Comparison of ENCODE assay signal across 1 cellular context in the genomic region with DNA sequence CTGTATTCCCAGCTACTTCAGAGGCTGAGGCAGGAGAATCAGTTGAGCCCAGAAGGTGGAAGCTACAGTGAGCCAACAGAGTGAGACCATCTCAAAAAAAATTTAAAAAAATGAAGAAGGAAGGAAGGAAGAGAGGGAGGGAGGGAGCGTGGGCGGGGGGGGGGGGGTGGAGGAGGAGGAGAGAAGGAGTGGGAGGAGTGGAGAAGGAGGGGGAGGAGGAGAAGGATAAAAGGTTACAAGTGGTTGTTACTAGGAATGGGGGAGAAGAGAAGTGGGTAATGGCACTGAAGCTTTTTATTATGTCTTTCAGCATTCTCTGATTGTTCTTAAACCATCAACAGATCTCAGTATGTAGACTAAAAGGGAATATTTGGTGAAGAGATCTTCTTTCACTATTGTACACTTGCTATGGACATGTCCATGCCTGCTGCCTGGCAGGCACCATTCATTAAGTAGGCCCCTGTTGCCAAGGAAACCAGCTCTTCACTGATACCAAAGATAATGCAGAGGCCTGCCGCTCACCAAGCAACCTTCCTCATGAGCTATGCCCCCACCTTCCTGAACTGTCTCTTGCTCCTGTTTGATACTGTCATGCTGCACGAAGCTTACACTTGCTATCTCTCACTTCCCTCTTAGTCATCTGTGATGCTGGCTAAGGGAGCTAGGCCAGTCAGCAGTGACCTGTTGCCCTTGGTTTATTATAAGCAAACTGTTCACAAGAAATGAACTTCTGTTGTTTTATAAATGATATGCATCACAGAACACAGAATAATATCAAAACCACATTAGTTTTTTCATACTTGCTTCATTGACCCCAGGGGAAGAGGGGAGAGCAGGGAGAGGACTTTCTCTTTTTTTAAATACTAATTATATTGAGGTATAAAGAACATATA.
A peak's percentile ranks its signal among the peaks of the same experiment; 100 is the strongest.
TF ChIP-seq lines count a peak whose summit lies in the region.

No MANE protein-coding gene starts in this region.

TF ChIP-seq in HEK293, 187 proteins besides CTCF, POLR2A, EP300 and RAD21 (continued from another document):
- no peak for TF ChIP-seq ZNF416 (tag by site-specific recombination; IDR thresholded peaks at IDR 0.05)
- TF ChIP-seq YY1 (tag by site-specific recombination; IDR thresholded peaks at IDR 0.05): no peak
- TF ChIP-seq ZNF548 (tag by site-specific recombination; IDR thresholded peaks at IDR 0.05): no peak
- TF ChIP-seq ZNF37A (tag by site-specific recombination; IDR thresholded peaks at IDR 0.05): no peak
- TF ChIP-seq ZBTB1 (tag by site-specific recombination; IDR thresholded peaks at IDR 0.05): no peak
- TF ChIP-seq ZNF596 (tag by site-specific recombination; IDR thresholded peaks at IDR 0.05): no peak
- TF ChIP-seq ZNF248 (tag by site-specific recombination; IDR thresholded peaks at IDR 0.05): no peak
- TF ChIP-seq ZBTB7A (tag by site-specific recombination; IDR thresholded peaks at IDR 0.05; ENCODE audit: low read depth): no peak
- TF ChIP-seq ZNF830 (tag by site-specific recombination; IDR thresholded peaks at IDR 0.05; ENCODE audit: low read depth): no peak
- TF ChIP-seq ZNF391 (tag by site-specific recombination; IDR thresholded peaks at IDR 0.05; ENCODE audit: borderline replicate concordance, low read depth): no peak
- TF ChIP-seq ZNF600 (tag by site-specific recombination; IDR thresholded peaks at IDR 0.05): 0 out of 2 replicates have a peak, but pooled peaks have one; percentile 12
- no peak for TF ChIP-seq ZNF558 (tag by site-specific recombination; IDR thresholded peaks at IDR 0.05)
- TF ChIP-seq ZNF140 (tag by site-specific recombination; IDR thresholded peaks at IDR 0.05): no peak
- no peak for TF ChIP-seq GLIS1 (tag by site-specific recombination; IDR thresholded peaks at IDR 0.05)
- TF ChIP-seq ZNF76 (tag by site-specific recombination; IDR thresholded peaks at IDR 0.05; ENCODE audit: borderline replicate concordance, low read depth): no peak
- TF ChIP-seq SP7 (tag by site-specific recombination; IDR thresholded peaks at IDR 0.05): peak; percentile 35; the same call in 1 of the 2 replicates
- TF ChIP-seq, protein P1, sequence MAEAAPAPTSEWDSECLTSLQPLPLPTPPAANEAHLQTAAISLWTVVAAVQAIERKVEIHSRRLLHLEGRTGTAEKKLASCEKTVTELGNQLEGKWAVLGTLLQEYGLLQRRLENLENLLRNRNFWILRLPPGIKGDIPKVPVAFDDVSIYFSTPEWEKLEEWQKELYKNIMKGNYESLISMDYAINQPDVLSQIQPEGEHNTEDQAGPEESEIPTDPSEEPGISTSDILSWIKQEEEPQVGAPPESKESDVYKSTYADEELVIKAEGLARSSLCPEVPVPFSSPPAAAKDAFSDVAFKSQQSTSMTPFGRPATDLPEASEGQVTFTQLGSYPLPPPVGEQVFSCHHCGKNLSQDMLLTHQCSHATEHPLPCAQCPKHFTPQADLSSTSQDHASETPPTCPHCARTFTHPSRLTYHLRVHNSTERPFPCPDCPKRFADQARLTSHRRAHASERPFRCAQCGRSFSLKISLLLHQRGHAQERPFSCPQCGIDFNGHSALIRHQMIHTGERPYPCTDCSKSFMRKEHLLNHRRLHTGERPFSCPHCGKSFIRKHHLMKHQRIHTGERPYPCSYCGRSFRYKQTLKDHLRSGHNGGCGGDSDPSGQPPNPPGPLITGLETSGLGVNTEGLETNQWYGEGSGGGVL (tag by site-specific recombination; IDR thresholded peaks at IDR 0.05): no peak; the same call in 1 of the 2 replicates
- TF ChIP-seq ZNF677 (tag by site-specific recombination; IDR thresholded peaks at IDR 0.05): no peak
- TF ChIP-seq, protein P2, sequence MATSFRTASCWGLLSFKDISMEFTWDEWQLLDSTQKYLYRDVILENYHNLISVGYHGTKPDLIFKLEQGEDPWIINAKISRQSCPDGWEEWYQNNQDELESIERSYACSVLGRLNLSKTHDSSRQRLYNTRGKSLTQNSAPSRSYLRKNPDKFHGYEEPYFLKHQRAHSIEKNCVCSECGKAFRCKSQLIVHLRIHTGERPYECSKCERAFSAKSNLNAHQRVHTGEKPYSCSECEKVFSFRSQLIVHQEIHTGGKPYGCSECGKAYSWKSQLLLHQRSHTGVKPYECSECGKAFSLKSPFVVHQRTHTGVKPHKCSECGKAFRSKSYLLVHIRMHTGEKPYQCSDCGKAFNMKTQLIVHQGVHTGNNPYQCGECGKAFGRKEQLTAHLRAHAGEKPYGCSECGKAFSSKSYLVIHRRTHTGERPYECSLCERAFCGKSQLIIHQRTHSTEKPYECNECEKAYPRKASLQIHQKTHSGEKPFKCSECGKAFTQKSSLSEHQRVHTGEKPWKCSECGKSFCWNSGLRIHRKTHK (tag by site-specific recombination; IDR thresholded peaks at IDR 0.05): no peak
- TF ChIP-seq, protein P3, sequence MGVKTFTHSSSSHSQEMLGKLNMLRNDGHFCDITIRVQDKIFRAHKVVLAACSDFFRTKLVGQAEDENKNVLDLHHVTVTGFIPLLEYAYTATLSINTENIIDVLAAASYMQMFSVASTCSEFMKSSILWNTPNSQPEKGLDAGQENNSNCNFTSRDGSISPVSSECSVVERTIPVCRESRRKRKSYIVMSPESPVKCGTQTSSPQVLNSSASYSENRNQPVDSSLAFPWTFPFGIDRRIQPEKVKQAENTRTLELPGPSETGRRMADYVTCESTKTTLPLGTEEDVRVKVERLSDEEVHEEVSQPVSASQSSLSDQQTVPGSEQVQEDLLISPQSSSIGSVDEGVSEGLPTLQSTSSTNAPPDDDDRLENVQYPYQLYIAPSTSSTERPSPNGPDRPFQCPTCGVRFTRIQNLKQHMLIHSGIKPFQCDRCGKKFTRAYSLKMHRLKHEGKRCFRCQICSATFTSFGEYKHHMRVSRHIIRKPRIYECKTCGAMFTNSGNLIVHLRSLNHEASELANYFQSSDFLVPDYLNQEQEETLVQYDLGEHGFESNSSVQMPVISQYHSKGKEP (tag by site-specific recombination; IDR thresholded peaks at IDR 0.05): no peak
- TF ChIP-seq ZNF626 (tag by site-specific recombination; IDR thresholded peaks at IDR 0.05): no peak
- peak; percentile 94 for TF ChIP-seq ZNF610 (tag by site-specific recombination; IDR thresholded peaks at IDR 0.05; ENCODE audit: borderline replicate concordance)
- 0 out of 2 replicates have a peak, but pooled peaks have one; percentile 34 for TF ChIP-seq ZNF335 (tag by site-specific recombination; conservative IDR thresholded peaks at IDR 0.05)
- TF ChIP-seq ZNF529 (tag by site-specific recombination; IDR thresholded peaks at IDR 0.05; ENCODE audit: insufficient replicate concordance): no peak
- TF ChIP-seq ZNF792 (tag by site-specific recombination; IDR thresholded peaks at IDR 0.05): no peak
- no peak for TF ChIP-seq ZNF114 (tag by site-specific recombination; IDR thresholded peaks at IDR 0.05)
- TF ChIP-seq ZNF23 (tag by site-specific recombination; IDR thresholded peaks at IDR 0.05; ENCODE audit: borderline replicate concordance): no peak
- no peak for TF ChIP-seq ZFP69B (tag by site-specific recombination; IDR thresholded peaks at IDR 0.05)
- no peak for TF ChIP-seq HOXA7 (CRISPR knock-in tag; IDR thresholded peaks at IDR 0.05; ENCODE audit: borderline replicate concordance)
- TF ChIP-seq ZNF223 (tag by site-specific recombination; IDR thresholded peaks at IDR 0.05): no peak
- no peak for TF ChIP-seq ZNF514 (tag by site-specific recombination; IDR thresholded peaks at IDR 0.05)
- TF ChIP-seq IKZF3 (tag by site-specific recombination; IDR thresholded peaks at IDR 0.05): no peak
- TF ChIP-seq ZNF776 (tag by site-specific recombination; IDR thresholded peaks at IDR 0.05; ENCODE audit: borderline replicate concordance): no peak
- no peak for TF ChIP-seq ZNF777 (tag by site-specific recombination; IDR thresholded peaks at IDR 0.05; ENCODE audit: borderline replicate concordance)
- TF ChIP-seq ZNF585B (tag by site-specific recombination; IDR thresholded peaks at IDR 0.05): no peak
